Comparison of ENCODE assay signal across 21 cellular contexts in genomic region chr7:29495618-29496017, GRCh38.
DNase-seq lines count a peak whose midpoint lies in the region; ATAC-seq and TF ChIP-seq lines count a peak whose summit lies in the region.
"Had no signal": no experiment of that assay in that cellular context is flagged by ENCODE, and none has a peak within 500 bp of the region (broad histone marks: within the 10 kb centered on the region; RNA-seq: fewer than 3 reads in every experiment).

No MANE protein-coding gene starts in this region.

- H4K20me1 ChIP-seq in GM23338 (replicated peaks; ENCODE audit: insufficient read depth), result no peaks in the 10 kb centered on the region
- H4K20me1 ChIP-seq in neural progenitor cell (ENCODE audit: low read depth), result no peaks in the 10 kb centered on the region
- no peaks in the 10 kb centered on the region for H4K20me1 ChIP-seq in PC-3 (ENCODE audit: low read length)

- no peaks in the 10 kb centered on the region for H3K27me3 Mint-ChIP-seq in GM23338 (ENCODE audit: insufficient read depth, low read depth, poor library complexity)
- H3K27me3 Mint-ChIP-seq in neural progenitor cell (ENCODE audit: insufficient read depth, low read depth), result peaks cover 5% of the 10 kb centered on the region
- no peaks in the 10 kb centered on the region for H3K27me3 Mint-ChIP-seq in activated naive CD8-positive, alpha-beta T cell treated with anti-CD3 and anti-CD28 coated beads for 36 hours

- ATAC-seq in GM23338 (peak; percentile 97), HG02588 (IDR thresholded peaks at IDR 0.05; ENCODE audit: unreplicated experiment) (no peak), PC-3 (no peak)
- ATAC-seq: GM12878, HCT116 had no signal

- H3F3A ChIP-seq in GM23338 (replicated peaks; ENCODE audit: low read depth), result no peaks in the 10 kb centered on the region
- no peaks in the 10 kb centered on the region for H3F3A ChIP-seq in neural progenitor cell (ENCODE audit: low read depth)
- H3F3A ChIP-seq in PC-3 (ENCODE audit: low read length, unreplicated experiment), result no peaks in the 10 kb centered on the region

- CTCF ChIA-PET in PC-3 (lab: Charles Lee), result no interaction called here

- peaks cover 8% of the 10 kb centered on the region for H3K4me1 ChIP-seq in GM23338 (ENCODE audit: insufficient read depth)
- H3K4me1 ChIP-seq in NT2/D1 (ENCODE audit: insufficient read depth, insufficient read length), result no peaks in the 10 kb centered on the region
- H3K4me1 ChIP-seq in iPS DF 6.9 (ENCODE audit: control insufficient read depth, insufficient read depth, low read length), result peaks cover 4% of the 10 kb centered on the region; the same call in 1 of the 2 replicates
- peaks cover 8% of the 10 kb centered on the region for H3K4me1 ChIP-seq in neural progenitor cell
- no peaks in the 10 kb centered on the region for H3K4me1 ChIP-seq in PC-3 (ENCODE audit: insufficient read depth, low read length)

- 0 out of 2 replicates have a peak, but pooled peaks cover 4% of the 10 kb centered on the region for H3K9me2 ChIP-seq in GM23338 (ENCODE audit: insufficient read depth)
- no peaks in the 10 kb centered on the region for H3K9me2 ChIP-seq in PC-3 (replicated peaks; ENCODE audit: low read length)

- H3K4me3 Mint-ChIP-seq in GM23338, result no peak overlapping the region
- no peak overlapping the region for H3K4me3 Mint-ChIP-seq in neural progenitor cell
- H3K4me3 Mint-ChIP-seq in activated naive CD8-positive, alpha-beta T cell treated with anti-CD3 and anti-CD28 coated beads for 36 hours, result no peak overlapping the region
- H3K4me3 Mint-ChIP-seq: CD4-positive, CD25-positive, alpha-beta regulatory T cell had no signal

- H3K9me3 Mint-ChIP-seq in GM23338, result no peaks in the 10 kb centered on the region
- no peaks in the 10 kb centered on the region for H3K9me3 Mint-ChIP-seq in neural progenitor cell
- no peaks in the 10 kb centered on the region for H3K9me3 Mint-ChIP-seq in activated naive CD8-positive, alpha-beta T cell treated with anti-CD3 and anti-CD28 coated beads for 36 hours

- DNase-seq in GM23338 (ENCODE audit: low spot score), result peak; percentile 67
- peak; percentile 49 for DNase-seq in NT2/D1 (ENCODE audit: low read depth, low spot score)
- DNase-seq in iPS DF 6.9 (ENCODE audit: low read depth, low spot score), result peak; percentile 13
- DNase-seq in neural progenitor cell (ENCODE audit: low spot score), result peak; percentile 22
- DNase-seq in cardiac septum (ENCODE audit: low spot score), result no peak
- no peak for DNase-seq in PC-3
- DNase-seq in activated naive CD8-positive, alpha-beta T cell treated with anti-CD3 and anti-CD28 coated beads for 36 hours, result no peak
- DNase-seq: CD4-positive, CD25-positive, alpha-beta regulatory T cell; DMS79; Karpas-422; MV-4-11; NCI-H187; NCI-H446 treated with DMSO at 0.1 percent for 48 hours; NCI-H526 treated with DMSO at 0.1 percent for 48 hours; PC-9; RPMI8226; SHP77 had no signal

- H3K27ac ChIP-seq in GM23338 (ENCODE audit: low read depth) (no peak overlapping the region), iPS DF 6.9 (ENCODE audit: low read length) (no peak overlapping the region), neural progenitor cell (no peak overlapping the region), PC-3 (ENCODE audit: low read length) (no peak overlapping the region)
- H3K27ac ChIP-seq: SK-N-MC had no signal

- BruUV-seq in PC-3 (replicated peaks; lab: Mats Ljungman, UMichigan), result no TSS peak

- H3K36me3 Mint-ChIP-seq in GM23338 (ENCODE audit: low read depth) (no peaks in the 10 kb centered on the region), neural progenitor cell (peaks cover 2% of the 10 kb centered on the region)
- no peaks in the 10 kb centered on the region for H3K36me3 Mint-ChIP-seq in activated naive CD8-positive, alpha-beta T cell treated with anti-CD3 and anti-CD28 coated beads for 36 hours
- H3K36me3 Mint-ChIP-seq: CD4-positive, CD25-positive, alpha-beta regulatory T cell had no signal

- no peak overlapping the region for H2AFZ ChIP-seq in GM23338
- no peak overlapping the region for H2AFZ ChIP-seq in neural progenitor cell (replicated peaks)
- H2AFZ ChIP-seq in PC-3 (ENCODE audit: low read length), result no peak overlapping the region
- H2AFZ ChIP-seq: PC-9 had no signal

- no peak overlapping the region for H3K27ac Mint-ChIP-seq in GM23338
- no peak overlapping the region for H3K27ac Mint-ChIP-seq in neural progenitor cell
- no peak overlapping the region for H3K27ac Mint-ChIP-seq in activated naive CD8-positive, alpha-beta T cell treated with anti-CD3 and anti-CD28 coated beads for 36 hours
- H3K27ac Mint-ChIP-seq: CD4-positive, CD25-positive, alpha-beta regulatory T cell had no signal

- H3K4me3 ChIP-seq in GM23338 (no peak overlapping the region), NT2/D1 (ENCODE audit: insufficient read length, low read depth) (no peak overlapping the region), iPS DF 6.9 (ENCODE audit: low read length) (no peak overlapping the region), neural progenitor cell (no peak overlapping the region), PC-3 (ENCODE audit: low read length) (no peak overlapping the region)
- H3K4me3 ChIP-seq: GM12878, PC-9, SK-N-MC had no signal

- H3K9ac ChIP-seq in NT2/D1 (ENCODE audit: insufficient read length, low read depth) (no peak overlapping the region), neural progenitor cell (no peak overlapping the region), PC-3 (ENCODE audit: low read length) (no peak overlapping the region)

- POLR2A ChIA-PET in PC-3 (lab: Charles Lee; ENCODE audit: unreplicated experiment), result no interaction called here

- H3K27me3 ChIP-seq in GM23338 (ENCODE audit: insufficient read depth) (no peaks in the 10 kb centered on the region), NT2/D1 (ENCODE audit: insufficient read depth, insufficient read length) (no peaks in the 10 kb centered on the region), iPS DF 6.9 (ENCODE audit: control insufficient read depth, insufficient read depth, low read length) (no peaks in the 10 kb centered on the region), neural progenitor cell (no peaks in the 10 kb centered on the region), PC-3 (ENCODE audit: low read length) (no peaks in the 10 kb centered on the region)

- no CpG with 5 or more reads among the region's 7 CpGs for WGBS in iPS DF 6.9 (ENCODE audit: insufficient coverage, insufficient read length)

- peaks cover 16% of the 10 kb centered on the region for H3K4me1 Mint-ChIP-seq in GM23338
- peaks cover 8% of the 10 kb centered on the region for H3K4me1 Mint-ChIP-seq in neural progenitor cell
- no peaks in the 10 kb centered on the region for H3K4me1 Mint-ChIP-seq in activated naive CD8-positive, alpha-beta T cell treated with anti-CD3 and anti-CD28 coated beads for 36 hours
- H3K4me1 Mint-ChIP-seq: CD4-positive, CD25-positive, alpha-beta regulatory T cell had no signal

- H3K79me2 ChIP-seq in GM23338 (replicated peaks; ENCODE audit: insufficient read depth), result no peaks in the 10 kb centered on the region
- H3K79me2 ChIP-seq in neural progenitor cell (ENCODE audit: low read depth), result no peaks in the 10 kb centered on the region
- H3K79me2 ChIP-seq in PC-3 (ENCODE audit: low read length), result no peaks in the 10 kb centered on the region

- TF ChIP-seq CTCF in GM23338 (conservative IDR thresholded peaks at IDR 0.05; ENCODE audit: low read depth in 2 of 2) (no peak), neural progenitor cell (IDR thresholded peaks at IDR 0.05) (no peak), PC-3 (conservative IDR thresholded peaks at IDR 0.05; ENCODE audit: low read depth, low read length) (no peak)

- H3K9me3 ChIP-seq in NT2/D1 (ENCODE audit: insufficient read depth, low read length) (no peaks in the 10 kb centered on the region), iPS DF 6.9 (ENCODE audit: control insufficient read depth, insufficient read depth, low read length) (no peaks in the 10 kb centered on the region), neural progenitor cell (ENCODE audit: low read depth) (no peaks in the 10 kb centered on the region), PC-3 (ENCODE audit: low read length) (no peaks in the 10 kb centered on the region)

- H3K4me2 ChIP-seq in GM23338, result peak overlapping the region; percentile 23; the same call in 1 of the 2 replicates
- peak overlapping the region; percentile 21 for H3K4me2 ChIP-seq in neural progenitor cell
- no peak overlapping the region for H3K4me2 ChIP-seq in PC-3 (ENCODE audit: low read length)
- H3K4me2 ChIP-seq: PC-9 had no signal

- intact Hi-C loops in cardiac septum (cut with DNase I) (no loop called here), PC-3 (cut with micrococcal nuclease) (no loop called here)

- no peaks in the 10 kb centered on the region for H3K36me3 ChIP-seq in GM23338 (ENCODE audit: insufficient read depth)
- no peaks in the 10 kb centered on the region for H3K36me3 ChIP-seq in NT2/D1 (ENCODE audit: insufficient read depth, insufficient read length, low read length)
- no peaks in the 10 kb centered on the region for H3K36me3 ChIP-seq in iPS DF 6.9 (ENCODE audit: control insufficient read depth, insufficient read depth, low read length)
- H3K36me3 ChIP-seq in neural progenitor cell, result no peaks in the 10 kb centered on the region
- H3K36me3 ChIP-seq in PC-3 (ENCODE audit: low read depth, low read length), result no peaks in the 10 kb centered on the region

TF ChIP-seq in GM23338, 12 proteins besides CTCF, POLR2A, EP300 and RAD21 (continues in another document):
- TF ChIP-seq ZNF114 (CRISPR knock-in tag; IDR thresholded peaks at IDR 0.05) (no peak), EZH2phosphoT487 (IDR thresholded peaks at IDR 0.05; ENCODE audit: unreplicated experiment) (no peak), STAT1 (IDR thresholded peaks at IDR 0.05; ENCODE audit: unreplicated experiment) (no peak), JUNB (IDR thresholded peaks at IDR 0.05; ENCODE audit: unreplicated experiment) (no peak), ETS1 (IDR thresholded peaks at IDR 0.05) (no peak)

Comparison
In these comparisons a context has a peak if more than half of its experiments do, and no peak if none do; other contexts are left out.
1. DNase-seq: peak in GM23338 (single experiment), NT2/D1 (single experiment), iPS DF 6.9 (single experiment) and neural progenitor cell (single experiment); none in cardiac septum (single experiment), PC-3 (single experiment) and activated naive CD8-positive, alpha-beta T cell treated with anti-CD3 and anti-CD28 coated beads for 36 hours (single experiment).